13 cellular contexts compared by ENCODE assay signal in genomic region chr22:23844739-23845202, GRCh38. TPM values are rescaled to one million over a fixed set of nuclear protein-coding genes. Genes with fewer than 3 reads are reported as not detected.
DNase-seq lines count a peak whose midpoint lies in the region; ATAC-seq and TF ChIP-seq lines count a peak whose summit lies in the region.
"Had no signal": no experiment of that assay in that cellular context is flagged by ENCODE, and none has a peak within 500 bp of the region (broad histone marks: within the 10 kb centered on the region; RNA-seq: fewer than 3 reads in every experiment).

No MANE protein-coding gene starts in this region.

- no peaks in the 10 kb centered on the region for H4K20me1 ChIP-seq in OCI-LY3 (ENCODE audit: insufficient read depth, low read length)

- H3K79me2 ChIP-seq in OCI-LY3 (ENCODE audit: low read length): no peaks in the 10 kb centered on the region

- H3K27ac Mint-ChIP-seq in stimulated activated memory B cell treated with anti-CD40 and anti-IgM and Interleukin-4, amounts not matched to agents 10 μg/mL and 1 μg/mL and 100 μg/mL, for 72 hours: peak overlapping the region; percentile 90
- H3K27ac Mint-ChIP-seq: activated T-cell treated with anti-CD3 and anti-CD28 coated beads, Interleukin-2, amount 50 U/mL, for 72 hours had no signal

- no peaks in the 10 kb centered on the region for H3K36me3 Mint-ChIP-seq in stimulated activated memory B cell treated with anti-CD40 and anti-IgM and Interleukin-4, amounts not matched to agents 10 μg/mL and 1 μg/mL and 100 μg/mL, for 72 hours

- peaks cover 84% of the 10 kb centered on the region for H3K4me1 Mint-ChIP-seq in stimulated activated memory B cell treated with anti-CD40 and anti-IgM and Interleukin-4, amounts not matched to agents 10 μg/mL and 1 μg/mL and 100 μg/mL, for 72 hours

- H3K27me3 ChIP-seq in OCI-LY3 (ENCODE audit: low read depth, low read length): no peaks in the 10 kb centered on the region
- H3K27me3 ChIP-seq in left ventricle myocardium inferior (ENCODE audit: low read depth): no peaks in the 10 kb centered on the region

- H3K4me3 Mint-ChIP-seq in stimulated activated memory B cell treated with anti-CD40 and anti-IgM and Interleukin-4, amounts not matched to agents 10 μg/mL and 1 μg/mL and 100 μg/mL, for 72 hours: peak overlapping the region; percentile 64
- H3K4me3 Mint-ChIP-seq: activated T-cell treated with anti-CD3 and anti-CD28 coated beads, Interleukin-2, amount 50 U/mL, for 72 hours; H9 had no signal

- H3K4me3 ChIP-seq in OCI-LY3 (ENCODE audit: low read length) (no peak overlapping the region), left ventricle myocardium inferior (no peak overlapping the region)

- intact Hi-C loops in left ventricle myocardium inferior (cut with micrococcal nuclease): loop anchor here (5.0 kb wide), 1 partner anchor 72 kb away; the partner anchor contains the start of gene MMP11
- intact Hi-C loops in posterior vena cava (cut with DNase I): loop anchor here in 1 of 2 donors (5.0 kb wide), 2 partner anchors 62 to 77 kb away; partner anchors contain the start of gene CHCHD10

- ATAC-seq in GM21529 (IDR thresholded peaks at IDR 0.05; ENCODE audit: unreplicated experiment) (peak; percentile 5), HG03196 (IDR thresholded peaks at IDR 0.05; ENCODE audit: unreplicated experiment) (no peak)
- no peak for ATAC-seq in stimulated activated memory B cell treated with anti-CD40 and anti-IgM and Interleukin-4, amounts not matched to agents 10 μg/mL and 1 μg/mL and 100 μg/mL, for 72 hours
- ATAC-seq: activated T-cell treated with anti-CD3 and anti-CD28 coated beads, Interleukin-2, amount 50 U/mL, for 72 hours had no signal

- no peaks in the 10 kb centered on the region for H3K9me3 Mint-ChIP-seq in stimulated activated memory B cell treated with anti-CD40 and anti-IgM and Interleukin-4, amounts not matched to agents 10 μg/mL and 1 μg/mL and 100 μg/mL, for 72 hours
- H3K9me3 Mint-ChIP-seq: activated T-cell treated with anti-CD3 and anti-CD28 coated beads, Interleukin-2, amount 50 U/mL, for 72 hours; H9 had no signal

- H3K36me3 ChIP-seq in OCI-LY3 (replicated peaks; ENCODE audit: low read depth, low read length) (no peaks in the 10 kb centered on the region), left ventricle myocardium inferior (no peaks in the 10 kb centered on the region)

- TF ChIP-seq CTCF in OCI-LY3 (IDR thresholded peaks at IDR 0.05; ENCODE audit: low read depth, low read length): no peak
- no peak for TF ChIP-seq CTCF in left ventricle myocardium inferior (IDR thresholded peaks at IDR 0.05; ENCODE audit: borderline replicate concordance)

- no peaks in the 10 kb centered on the region for H3K27me3 Mint-ChIP-seq in stimulated activated memory B cell treated with anti-CD40 and anti-IgM and Interleukin-4, amounts not matched to agents 10 μg/mL and 1 μg/mL and 100 μg/mL, for 72 hours

- DNase-seq in left ventricle myocardium inferior: no peak
- no peak for DNase-seq in stimulated activated naive CD4-positive, alpha-beta T cell treated with Interleukin-2 at 50 U/mL for 16 hours (lab: John Stamatoyannopoulos, UW)
- DNase-seq in posterior vena cava (ENCODE audit: low spot score): no peak
- DNase-seq: activated CD4-positive, alpha-beta T cell treated with anti-CD3 and anti-CD28 coated beads for 48 hours; activated T-cell treated with anti-CD3 and anti-CD28 coated beads, Interleukin-2, amount 50 U/mL, for 72 hours; H9; NCI-H2029; NCI-H526 had no signal

- H3K9me3 ChIP-seq in OCI-LY3 (ENCODE audit: insufficient read depth, low read length): no peaks in the 10 kb centered on the region
- no peaks in the 10 kb centered on the region for H3K9me3 ChIP-seq in left ventricle myocardium inferior (replicated peaks)

- H3K9ac ChIP-seq in OCI-LY3 (ENCODE audit: low read length): no peak overlapping the region

- H3K4me1 ChIP-seq in OCI-LY3 (ENCODE audit: low read length) (peaks cover 52% of the 10 kb centered on the region), left ventricle myocardium inferior (peaks cover 53% of the 10 kb centered on the region)

- peak overlapping the region; percentile 42 for H3K4me2 ChIP-seq in OCI-LY3 (ENCODE audit: low read length)

- no peak overlapping the region for H3K27ac ChIP-seq in OCI-LY3 (ENCODE audit: low read length)
- peak overlapping the region; percentile 86 for H3K27ac ChIP-seq in left ventricle myocardium inferior (replicated peaks)

- no peak overlapping the region; the same call in 1 of the 2 replicates for H2AFZ ChIP-seq in OCI-LY3 (ENCODE audit: low read depth, low read length)

RNA-seq across cellular contexts. Expression of gene DERL3, which starts 6.0 kb away (rescaled TPM):
- total RNA-seq in left ventricle myocardium inferior: 2.0 TPM
- total RNA-seq in posterior vena cava: under 1 TPM; 0.83 to 0.95 TPM
- total RNA-seq: MCF 10A had no signal

RNA-seq across cellular contexts. Expression of gene SLC2A11, which starts 12.9 kb away (rescaled TPM):
- 22.0 TPM for total RNA-seq in left ventricle myocardium inferior
- total RNA-seq in posterior vena cava: 1 to 10 TPM; 4.9 to 7.4 TPM

RNA-seq across cellular contexts. Expression of gene MIF, which starts 49.4 kb away (rescaled TPM):
- 242 TPM for total RNA-seq in left ventricle myocardium inferior
- 100 to 1,000 TPM; 385 to 448 TPM for total RNA-seq in posterior vena cava

RNA-seq across cellular contexts. Expression of gene SMARCB1, which starts 58.0 kb away (rescaled TPM):
- 52.0 TPM for total RNA-seq in left ventricle myocardium inferior
- total RNA-seq in posterior vena cava: 10 to 100 TPM; 42.6 to 45.8 TPM
